In genomic region chr9:99427252-99427651, GRCh38 we compare ENCODE assay signal across 10 cellular contexts.
"Had no signal": no experiment of that assay in that cellular context is flagged by ENCODE, and none has a peak within 500 bp of the region (broad histone marks: within the 10 kb centered on the region; RNA-seq: fewer than 3 reads in every experiment).

No MANE protein-coding gene starts in this region.

- H3K9ac ChIP-seq: KMS-11 had no signal

- H3K27me3 Mint-ChIP-seq: IgD-negative memory B cell had no signal

- H3K4me1 Mint-ChIP-seq: IgD-negative memory B cell had no signal

- H3K4me2 ChIP-seq: KMS-11 had no signal

- H3K4me3 Mint-ChIP-seq: IgD-negative memory B cell had no signal

- DNase-seq: IMR-90, Karpas-422, KBM-7, KG1 had no signal

- H3K4me3 ChIP-seq: K562 had no signal

- H3K27ac Mint-ChIP-seq: IgD-negative memory B cell had no signal

- FAIRE-seq: HepG2, HTR-8/SVneo, K562 had no signal

- H3K27ac ChIP-seq: HL-60, KMS-11 had no signal

- ATAC-seq: HepG2, K562 had no signal
